6 cellular contexts compared by ENCODE assay signal in the genomic region with DNA sequence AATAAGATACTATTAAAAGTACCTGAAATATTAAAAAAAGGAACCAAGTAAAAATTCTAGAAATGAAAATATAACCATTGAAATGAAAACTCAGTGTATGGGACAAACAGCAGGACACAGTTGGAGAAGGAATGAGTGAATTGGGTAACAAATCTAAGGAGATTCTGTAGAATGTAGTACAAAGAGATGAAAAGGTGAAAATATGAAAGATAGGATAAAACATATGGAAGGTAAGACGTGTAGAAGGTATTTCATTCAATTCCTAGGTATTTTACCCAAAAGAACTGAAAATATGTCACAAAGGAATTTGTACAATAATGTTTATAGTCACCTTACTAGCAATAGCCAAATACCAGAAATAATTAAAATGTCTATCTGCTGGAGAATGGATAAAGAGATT.
"Had no signal": no experiment of that assay in that cellular context is flagged by ENCODE, and none has a peak within 500 bp of the region (broad histone marks: within the 10 kb centered on the region; RNA-seq: fewer than 3 reads in every experiment).

No MANE protein-coding gene starts in this region.

- H3K4me3 ChIP-seq: K562 had no signal

- ATAC-seq: HepG2, K562 had no signal

- DNase-seq: IMR-90, KBM-7 had no signal

- H3K27ac ChIP-seq: HL-60 had no signal

- FAIRE-seq: HepG2, HTR-8/SVneo, K562 had no signal
